17 cellular contexts compared by ENCODE assay signal in genomic region chr1:171432473-171432872, GRCh38. TPM values are rescaled to one million over a fixed set of nuclear protein-coding genes. Genes with fewer than 3 reads are reported as not detected.
DNase-seq lines count a peak whose midpoint lies in the region; ATAC-seq, FAIRE-seq and TF ChIP-seq lines count a peak whose summit lies in the region.
"Had no signal": no experiment of that assay in that cellular context is flagged by ENCODE, and none has a peak within 500 bp of the region (broad histone marks: within the 10 kb centered on the region; RNA-seq: fewer than 3 reads in every experiment).

No MANE protein-coding gene starts in this region.

- H3K56ac ChIP-seq in H1 (replicated peaks; ENCODE audit: insufficient read length, low read depth, low read length), result no peak overlapping the region

- POLR2A ChIA-PET in A549 (lab: Yijun Ruan, JAX) (no interaction called here), H1 (lab: Charles Lee; ENCODE audit: partially characterized antibody) (interaction anchor here (2.5 to 5.7 kb wide), 2 partner anchors 12 to 53 kb away, joined by 8 to 27 read pairs; partner anchors contain the start of gene PRRC2C)

- H3K18ac ChIP-seq in H1 (ENCODE audit: extremely low read depth, low read length), result 0 out of 2 replicates have a peak overlapping the region, but pooled peaks have one; percentile 39

- H3K14ac ChIP-seq in H1 (ENCODE audit: insufficient read length), result no peak overlapping the region

- DNase-seq in A549 (ENCODE audit: low read depth in 1 of 2, low spot score in 1 of 2) (no peak), H1 (ENCODE audit: low read depth in 1 of 2, low spot score in 2 of 2) (no peak), neural progenitor cell (ENCODE audit: low spot score) (no peak), KBM-7 (no peak), NCI-H1694 treated with DMSO at 0.1 percent for 48 hours (lab: John Stamatoyannopoulos, UW) (no peak)
- DNase-seq: 8988T; Calu3; CD8-positive, alpha-beta T cell; DMS79 treated with DMSO at 0.1 percent for 48 hours; GF-D8; HCEC 1CT; IMR-90 had no signal

- no peak overlapping the region for H3K4me3 Mint-ChIP-seq in neural progenitor cell
- H3K4me3 Mint-ChIP-seq: B cell; CD8-positive, alpha-beta T cell had no signal

- H3K36me3 Mint-ChIP-seq in neural progenitor cell, result no peaks in the 10 kb centered on the region
- H3K36me3 Mint-ChIP-seq: CD8-positive, alpha-beta T cell had no signal

- no peaks in the 10 kb centered on the region for H4K20me1 ChIP-seq in H1 (replicated peaks in 1 of 2; ENCODE audit: control insufficient read depth in 1 of 2, insufficient read depth in 2 of 2, low read length in 2 of 2)
- H4K20me1 ChIP-seq in neural progenitor cell (ENCODE audit: low read depth), result no peaks in the 10 kb centered on the region
- H4K20me1 ChIP-seq: BLaER1 treated with 17β-estradiol and CSF1 and Interleukin-3, amounts not matched to agents 10 nM and 100 nM had no signal

- TF ChIP-seq EP300 in A549 (IDR thresholded peaks at IDR 0.05), result no peak
- no peak for TF ChIP-seq EP300 in H1 (IDR thresholded peaks at IDR 0.05; ENCODE audit: borderline replicate concordance in 1 of 2, low read depth in 2 of 2, low read length in 2 of 2)

- H3K4me2 ChIP-seq in A549, result no peak overlapping the region
- H3K4me2 ChIP-seq in H1 (ENCODE audit: insufficient read depth in 1 of 2, low read depth in 2 of 2, low read length in 2 of 2), result peak overlapping the region; percentile 36 to 56; a peak in 1 of 4 replicates
- H3K4me2 ChIP-seq in neural progenitor cell, result peak overlapping the region; percentile 63
- H3K4me2 ChIP-seq: BLaER1 treated with 17β-estradiol and CSF1 and Interleukin-3, amounts not matched to agents 10 nM and 100 nM had no signal

- peaks cover 29% of the 10 kb centered on the region for H3K4me1 ChIP-seq in A549
- peaks cover 9% of the 10 kb centered on the region; the same call in 1 of the 2 replicates for H3K4me1 ChIP-seq in HUES48 (ENCODE audit: control insufficient read depth, insufficient read depth, low read length)
- peaks cover 7 to 41% (median 18%) of the 10 kb centered on the region in 4 experiments; a peak in 6 of 7 replicates for H3K4me1 ChIP-seq in H1 (replicated peaks in 1 of 4; ENCODE audit: control insufficient read depth in 3 of 4, insufficient read depth in 4 of 4, low read length in 3 of 4)
- peaks cover 49% of the 10 kb centered on the region for H3K4me1 ChIP-seq in neural progenitor cell

- peak overlapping the region; percentile 92 for H2AK5ac ChIP-seq in H1 (ENCODE audit: low read depth, low read length)

- H3K27me3 Mint-ChIP-seq in neural progenitor cell (ENCODE audit: insufficient read depth, low read depth), result peaks cover 3% of the 10 kb centered on the region

- in situ Hi-C loops in KBM-7 (cut with MboI; ENCODE audit: low pct_unique_long_range_greater_than_20kb, low sequenced_read_pairs), result no loop called here

- H2BK5ac ChIP-seq in H1 (ENCODE audit: low read depth, low read length), result peak overlapping the region; percentile 77; the same call in 1 of the 2 replicates

- H3K79me1 ChIP-seq in H1 (ENCODE audit: low read depth, low read length), result no peaks in the 10 kb centered on the region

- no peak overlapping the region for H3K4ac ChIP-seq in H1 (replicated peaks; ENCODE audit: insufficient read length, low read depth, low read length)

- H2AFZ ChIP-seq in H1 (ENCODE audit: low read length) (no peak overlapping the region), neural progenitor cell (replicated peaks) (no peak overlapping the region)

- no peak for TF ChIP-seq RAD21 in A549 (conservative IDR thresholded peaks at IDR 0.05 in 1 of 2, IDR thresholded peaks at IDR 0.05 in 1 of 2)
- no peak for TF ChIP-seq RAD21 in H1 (IDR thresholded peaks at IDR 0.05 in 1 of 2, conservative IDR thresholded peaks at IDR 0.05 in 1 of 2; ENCODE audit: low read depth in 2 of 2, low read length in 2 of 2)

- TF ChIP-seq POLR2A in A549 (IDR thresholded peaks at IDR 0.05; ENCODE audit: low read length) (no peak), H1 (IDR thresholded peaks at IDR 0.05; ENCODE audit: control extremely low read depth in 1 of 2, low read depth in 2 of 2, low read length in 2 of 2) (no peak)

- no peak overlapping the region for H4K5ac ChIP-seq in H1 (ENCODE audit: insufficient read length, low read depth, low read length)

- 88% methylated on average over 1 of the region's 1 CpG for WGBS in A549 (ENCODE audit: missing lambda C conversion rate)
- WGBS in H1 (ENCODE audit: extremely low coverage in 1 of 2, insufficient coverage in 1 of 2, insufficient read length in 1 of 2, insufficient replicate concordance in 2 of 2, low coverage in 1 of 2, low lambda C conversion rate in 2 of 2, missing lambda C conversion rate in 1 of 2), 2 experiments, result 92% methylated on average over 1 of the region's 1 CpG; no CpG with 5 or more reads in 1 of the 2 experiments

- H3K23me2 ChIP-seq in H1 (ENCODE audit: low read depth, low read length), result no peaks in the 10 kb centered on the region; the same call in 1 of the 2 replicates

- ATAC-seq in A549, result no peak
- ATAC-seq in HG02763 (IDR thresholded peaks at IDR 0.05; ENCODE audit: unreplicated experiment), result no peak
- ATAC-seq: CD8-positive, alpha-beta T cell; K562 had no signal

- H3K27me3 ChIP-seq in HUES48 (ENCODE audit: control insufficient read depth, insufficient read depth, low read length) (no peaks in the 10 kb centered on the region), H1 (replicated peaks in 1 of 4; ENCODE audit: control insufficient read depth in 3 of 4, extremely low read depth in 1 of 4, insufficient read depth in 3 of 4, low read length in 3 of 4) (no peaks in the 10 kb centered on the region), neural progenitor cell (no peaks in the 10 kb centered on the region)
- H3K27me3 ChIP-seq: BLaER1 treated with 17β-estradiol and CSF1 and Interleukin-3, amounts not matched to agents 10 nM and 100 nM had no signal

- peaks cover 14% of the 10 kb centered on the region for H3K4me1 Mint-ChIP-seq in neural progenitor cell
- H3K4me1 Mint-ChIP-seq: B cell had no signal

- H2BK15ac ChIP-seq in H1 (ENCODE audit: low read length), result no peak overlapping the region

- no peak overlapping the region for H3K9ac ChIP-seq in HUES48 (ENCODE audit: low read depth, low read length)
- no peak overlapping the region for H3K9ac ChIP-seq in H1 (replicated peaks in 1 of 4; ENCODE audit: extremely low read depth in 1 of 4, low read depth in 3 of 4, low read length in 3 of 4)
- H3K9ac ChIP-seq in neural progenitor cell, result no peak overlapping the region
- H3K9ac ChIP-seq: BLaER1 treated with 17β-estradiol and CSF1 and Interleukin-3, amounts not matched to agents 10 nM and 100 nM had no signal

- H3K23ac ChIP-seq in H1 (ENCODE audit: insufficient read length), result no peak overlapping the region

- FAIRE-seq in A549 (lab: Jason Lieb, UNC) (no peak), H1 (lab: Jason Lieb, UNC) (no peak)
- FAIRE-seq: K562 had no signal

- peak overlapping the region; percentile 81 for H4K91ac ChIP-seq in H1 (replicated peaks; ENCODE audit: insufficient read length, low read length)

- H3K36me3 ChIP-seq in HUES48 (ENCODE audit: control insufficient read depth, insufficient read depth, low read length), result no peaks in the 10 kb centered on the region
- H3K36me3 ChIP-seq in H1 (ENCODE audit: control insufficient read depth in 2 of 4, insufficient read depth in 4 of 4, low read length in 3 of 4), result no peaks in the 10 kb centered on the region; a peak in 1 of 8 replicates
- no peaks in the 10 kb centered on the region for H3K36me3 ChIP-seq in neural progenitor cell
- H3K36me3 ChIP-seq: BLaER1 treated with 17β-estradiol and CSF1 and Interleukin-3, amounts not matched to agents 10 nM and 100 nM had no signal

- H3K9me3 Mint-ChIP-seq in neural progenitor cell, result peaks cover 9% of the 10 kb centered on the region

- H2BK12ac ChIP-seq in H1 (ENCODE audit: low read depth, low read length), result peak overlapping the region; percentile 91; the same call in 1 of the 2 replicates

- H4K8ac ChIP-seq in H1 (ENCODE audit: extremely low read depth, insufficient read depth, low read length), result no peak overlapping the region

- no peaks in the 10 kb centered on the region for H3K79me2 ChIP-seq in H1 (ENCODE audit: control insufficient read depth in 1 of 2, insufficient read depth in 2 of 2, low read length in 2 of 2)
- H3K79me2 ChIP-seq in neural progenitor cell (ENCODE audit: low read depth), result no peaks in the 10 kb centered on the region

- CTCF ChIA-PET in A549 (lab: Yijun Ruan, JAX) (no interaction called here), H1 (lab: Charles Lee; ENCODE audit: partially characterized antibody) (interaction anchor here (0.6 to 2.4 kb wide), 3 partner anchors 10 to 16 kb away, joined by 3 to 9 read pairs (median 4); no protein-coding TSS in a partner anchor)

- peak overlapping the region; percentile 86 for H2BK120ac ChIP-seq in H1 (replicated peaks; ENCODE audit: low read depth, low read length)

- H3F3A ChIP-seq in neural progenitor cell (ENCODE audit: low read depth), result peaks cover 49% of the 10 kb centered on the region

- H3K27ac ChIP-seq in A549 (peak overlapping the region; percentile 31 to 45; a peak in 4 of 6 replicates), HUES48 (ENCODE audit: low read depth, low read length) (peak overlapping the region; percentile 65), H1 (ENCODE audit: low read depth, low read length) (no peak overlapping the region), neural progenitor cell (peak overlapping the region; percentile 18)

- TF ChIP-seq CTCF in A549 (IDR thresholded peaks at IDR 0.05) (no peak), H1 (IDR thresholded peaks at IDR 0.05; ENCODE audit: control extremely low read depth in 1 of 3, insufficient read depth in 1 of 3, low read depth in 1 of 3, low read length in 3 of 3) (no peak), neural progenitor cell (IDR thresholded peaks at IDR 0.05) (no peak)

- peak overlapping the region; percentile 32 for H3K27ac Mint-ChIP-seq in neural progenitor cell
- H3K27ac Mint-ChIP-seq: B cell; CD8-positive, alpha-beta T cell had no signal

- H3K9me3 ChIP-seq in A549, result no peaks in the 10 kb centered on the region
- peaks cover 20% of the 10 kb centered on the region for H3K9me3 ChIP-seq in HUES48 (ENCODE audit: control insufficient read depth, insufficient read depth, low read length)
- no peaks in the 10 kb centered on the region for H3K9me3 ChIP-seq in H1 (ENCODE audit: insufficient read depth in 2 of 2, low read depth in 1 of 2, low read length in 1 of 2)
- H3K9me3 ChIP-seq in neural progenitor cell (ENCODE audit: low read depth), result no peaks in the 10 kb centered on the region

- peak overlapping the region; percentile 97 for H2BK20ac ChIP-seq in H1 (ENCODE audit: low read length)

- H3K4me3 ChIP-seq in A549, result no peak overlapping the region
- H3K4me3 ChIP-seq in HUES48 (ENCODE audit: low read depth, low read length), result peak overlapping the region; percentile 10; the same call in 1 of the 2 replicates
- H3K4me3 ChIP-seq in H1 (ENCODE audit: extremely low read depth in 1 of 4, insufficient read depth in 2 of 4, low read depth in 3 of 4, low read length in 4 of 4), result peak overlapping the region in 1 of 4 experiments; percentile 42; a peak in 3 of 8 replicates
- H3K4me3 ChIP-seq in neural progenitor cell, result no peak overlapping the region
- H3K4me3 ChIP-seq: BLaER1 treated with 17β-estradiol and CSF1 and Interleukin-3, amounts not matched to agents 10 nM and 100 nM; K562 had no signal

RNA-seq across cellular contexts. Expression of gene PRRC2C, which starts 52.9 kb away (rescaled TPM):
- polyA plus RNA-seq in A549 (2011; rRNA removed) (96.3 and 139 TPM in 2 replicates), A549 (2017; fragmentation: RNase III; extraction: RNeasy Plus Mini Kit Qiagen cat#74134 plus additional on column Dnase treatment) (50.3 to 61.6 TPM (median 55.4 TPM) in 3 replicates), H1 (2011; rRNA removed) (89.6 and 125 TPM in 2 replicates)
- 24.3 and 30.1 TPM in 2 replicates for polyA plus RNA-seq in A549 (2012; cell fraction: cytosol; rRNA removed)
- 52.6 and 74.8 TPM in 2 replicates for polyA plus RNA-seq in A549 (2012; cell fraction: nucleus; rRNA removed)
- polyA minus RNA-seq in A549 (2011; rRNA and poly(A)+ RNA removed), result 154 and 163 TPM in 2 replicates
- 264 and 274 TPM in 2 replicates for total RNA-seq in H1 (2021; fragmentation: NEBNext Ultra II Directional; extraction: Animal tissue kit (Norgen Biotek cat#: 25700))
- 88.6 TPM for polyA plus RNA-seq in H1 (2011; cell fraction: cytosol; rRNA removed)
- polyA plus RNA-seq in H1 (2011; cell fraction: nucleus; rRNA removed), result 148 TPM
- polyA plus RNA-seq in H1 (2012, experiment 1 of 2), result 119 to 144 TPM (median 134 TPM) in 4 replicates
- 6.6 TPM for polyA plus RNA-seq in H1 (2012, experiment 2 of 2)
- 202 TPM for polyA plus RNA-seq in H1 (2013, experiment 1 of 2)
- 198 TPM for polyA plus RNA-seq in H1 (2013, experiment 2 of 2)
- polyA minus RNA-seq in H1 (2011; rRNA and poly(A)+ RNA removed), result 133 and 204 TPM in 2 replicates
- polyA minus RNA-seq in H1 (2011; cell fraction: cytosol; rRNA and poly(A)+ RNA removed), result 134 TPM
- 200 TPM for polyA minus RNA-seq in H1 (2011; cell fraction: nucleus; rRNA and poly(A)+ RNA removed)
- total RNA-seq in neural progenitor cell (ENCODE audit: low replicate concordance), result 89.9 and 90.9 TPM in 2 replicates

Comparison
In these comparisons a context has a peak if more than half of its experiments do, and no peak if none do; other contexts are left out.
1. Of the 18 proteins assayed by ChIP-seq in both H1 and A549: peak only in H1: KDM1A; only in A549: none; in both: none; in neither: 16; mixed calls (peak in some experiments, not most) for 1.